In the genomic region with DNA sequence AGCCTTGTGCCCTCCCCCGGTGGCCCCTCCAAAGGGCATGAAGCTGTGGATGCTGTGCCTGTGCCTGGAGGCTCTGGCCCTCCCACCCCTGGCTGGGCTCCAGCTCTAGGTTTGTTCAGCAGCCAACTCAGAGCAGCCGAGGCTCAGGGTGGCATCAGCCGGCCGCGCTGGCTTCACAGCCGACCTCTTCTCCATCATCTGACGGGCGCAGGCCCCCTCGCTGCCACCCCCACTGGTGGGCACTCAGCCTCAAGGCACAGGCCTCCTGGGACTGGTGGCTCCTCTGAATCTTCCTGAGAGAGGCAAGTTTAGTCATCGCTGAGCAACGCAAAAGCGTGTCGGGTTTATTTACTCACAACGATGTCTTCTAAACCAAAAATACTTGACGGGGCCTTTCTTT, we compare ENCODE assay signal across 16 cellular contexts. TPM values are rescaled to one million over a fixed set of nuclear protein-coding genes. Genes with fewer than 3 reads are reported as not detected.
DNase-seq lines count a peak whose midpoint lies in the region; ATAC-seq, FAIRE-seq and TF ChIP-seq lines count a peak whose summit lies in the region.
"Had no signal": no experiment of that assay in that cellular context is flagged by ENCODE, and none has a peak within 500 bp of the region (broad histone marks: within the 10 kb centered on the region; RNA-seq: fewer than 3 reads in every experiment).

No MANE protein-coding gene starts in this region.

- H3K4me1 ChIP-seq in BE2C (peaks cover 7% of the 10 kb centered on the region; the same call in 1 of the 2 replicates), K562 (replicated peaks in 1 of 2; ENCODE audit: control insufficient read depth in 2 of 2, insufficient read depth in 2 of 2, low read length in 2 of 2) (no peaks in the 10 kb centered on the region)
- H3K4me1 ChIP-seq: Peyer's patch had no signal

- no TSS peak for BruUV-seq in K562 (replicated peaks; lab: Mats Ljungman, UMichigan)

- no peak overlapping the region for H2AFZ ChIP-seq in K562 (ENCODE audit: low read depth, low read length)

- H3K9me3 ChIP-seq in BE2C: no peaks in the 10 kb centered on the region
- H3K9me3 ChIP-seq in K562 (replicated peaks; ENCODE audit: control insufficient read depth, insufficient read depth, low read depth, low read length): peaks cover 1% of the 10 kb centered on the region; the same call in 1 of the 2 replicates
- H3K9me3 ChIP-seq: heart left ventricle, Peyer's patch, suprapubic skin had no signal

- no peak overlapping the region for H3K27ac ChIP-seq in K562 (ENCODE audit: extremely low read depth, low read depth, low read length)
- H3K27ac ChIP-seq: heart left ventricle, Peyer's patch, suprapubic skin had no signal

- TF ChIP-seq POLR2A in K562 (conservative IDR thresholded peaks at IDR 0.05): no peak

- no peaks in the 10 kb centered on the region for H4K20me1 ChIP-seq in K562 (replicated peaks; ENCODE audit: control insufficient read depth, insufficient read depth, low read length)

- CTCF ChIA-PET in K562 (lab: Yijun Ruan, JAX; ENCODE audit: low intra/inter-chr PET ratio): no interaction called here

- TF ChIP-seq EP300 in K562 (IDR thresholded peaks at IDR 0.05; ENCODE audit: low read length): no peak

- DNase-seq in BE2C (peak; percentile 64), NCI-H1092 (lab: John Stamatoyannopoulos, UW) (peak; percentile 27), K562 (ENCODE audit: extremely low read depth in 1 of 4, low spot score in 3 of 4) (no peak), myocyte (ENCODE audit: low read depth) (peak; percentile 83), NCI-H446 treated with DMSO at 0.1 percent for 48 hours (lab: John Stamatoyannopoulos, UW) (no peak), middle frontal gyrus (ENCODE audit: extremely low spot score, low spot score) (no peak), NCI-H1930 (lab: John Stamatoyannopoulos, UW) (no peak)
- DNase-seq: activated B cell treated with CpG ODN at 0.5 μM for 24 hours; activated CD8-positive, alpha-beta memory T cell treated with anti-CD3 and anti-CD28 coated beads for 24 hours; DMS53; MV-4-11; NCI-H510A treated with DMSO at 0.1 percent for 48 hours; Peyer's patch had no signal

- no peak overlapping the region for H3K4me2 ChIP-seq in K562 (ENCODE audit: insufficient read depth, low read length)

- POLR2A ChIA-PET in K562 (lab: Yijun Ruan, JAX): interaction anchor here (1.1 kb wide), 1 partner anchor 9 kb away, joined by 3 read pairs; no protein-coding TSS in a partner anchor

- TF ChIP-seq RAD21 in K562 (CRISPR knock-in tag; conservative IDR thresholded peaks at IDR 0.05 in 1 of 2, IDR thresholded peaks at IDR 0.05 in 1 of 2): no peak

- 0 out of 3 replicates have a peak, but pooled peaks cover 7% of the 10 kb centered on the region for H3K79me2 ChIP-seq in K562 (ENCODE audit: control insufficient read depth, insufficient read depth, low read length)

- peaks cover 38% of the 10 kb centered on the region for H3K36me3 ChIP-seq in BE2C
- H3K36me3 ChIP-seq in K562 (ENCODE audit: control insufficient read depth, insufficient read depth, low read length): peaks cover 66% of the 10 kb centered on the region

- in situ Hi-C loops in K562 (cut with MboI): no loop called here

- FAIRE-seq in K562 (lab: Jason Lieb, UNC): no peak

- ATAC-seq in K562 (no peak), HG02588 (IDR thresholded peaks at IDR 0.05; ENCODE audit: unreplicated experiment) (no peak)

- intact Hi-C loops in K562 (cut with micrococcal nuclease): no loop called here

- TF ChIP-seq CTCF in BE2C (IDR thresholded peaks at IDR 0.05; ENCODE audit: low read depth, low read length) (no peak), K562 (IDR thresholded peaks at IDR 0.05 in 2 of 3, conservative IDR thresholded peaks at IDR 0.05 in 1 of 3; ENCODE audit: insufficient read depth in 2 of 3, low read depth in 1 of 3, low read length in 3 of 3) (no peak)

- H3K9me1 ChIP-seq in K562 (ENCODE audit: control insufficient read depth, insufficient read depth, low read length): no peaks in the 10 kb centered on the region

- 92% methylated on average over 15 of the region's 15 CpGs for WGBS in K562 (ENCODE audit: insufficient coverage, low coverage, missing lambda C conversion rate)

- H3K9ac ChIP-seq in K562 (ENCODE audit: insufficient read depth in 1 of 2, low read depth in 2 of 2, low read length in 2 of 2): no peak overlapping the region

- H3K27me3 ChIP-seq in BE2C (no peaks in the 10 kb centered on the region), K562 (ENCODE audit: control insufficient read depth in 2 of 2, insufficient read depth in 2 of 2, low read length in 2 of 2) (no peaks in the 10 kb centered on the region)
- H3K27me3 ChIP-seq: heart left ventricle, Peyer's patch, suprapubic skin had no signal

- H3K4me3 ChIP-seq in BE2C (ENCODE audit: low read depth, low read length): no peak overlapping the region
- no peak overlapping the region for H3K4me3 ChIP-seq in K562
- H3K4me3 ChIP-seq: heart left ventricle, Peyer's patch, suprapubic skin had no signal

TF ChIP-seq in K562, 482 proteins besides CTCF, POLR2A, EP300 and RAD21:
- TF ChIP-seq, protein P1, sequence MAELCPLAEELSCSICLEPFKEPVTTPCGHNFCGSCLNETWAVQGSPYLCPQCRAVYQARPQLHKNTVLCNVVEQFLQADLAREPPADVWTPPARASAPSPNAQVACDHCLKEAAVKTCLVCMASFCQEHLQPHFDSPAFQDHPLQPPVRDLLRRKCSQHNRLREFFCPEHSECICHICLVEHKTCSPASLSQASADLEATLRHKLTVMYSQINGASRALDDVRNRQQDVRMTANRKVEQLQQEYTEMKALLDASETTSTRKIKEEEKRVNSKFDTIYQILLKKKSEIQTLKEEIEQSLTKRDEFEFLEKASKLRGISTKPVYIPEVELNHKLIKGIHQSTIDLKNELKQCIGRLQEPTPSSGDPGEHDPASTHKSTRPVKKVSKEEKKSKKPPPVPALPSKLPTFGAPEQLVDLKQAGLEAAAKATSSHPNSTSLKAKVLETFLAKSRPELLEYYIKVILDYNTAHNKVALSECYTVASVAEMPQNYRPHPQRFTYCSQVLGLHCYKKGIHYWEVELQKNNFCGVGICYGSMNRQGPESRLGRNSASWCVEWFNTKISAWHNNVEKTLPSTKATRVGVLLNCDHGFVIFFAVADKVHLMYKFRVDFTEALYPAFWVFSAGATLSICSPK (IDR thresholded peaks at IDR 0.05; ENCODE audit: borderline replicate concordance): no peak
- TF ChIP-seq POLR2G (IDR thresholded peaks at IDR 0.05; ENCODE audit: low read depth, low read length): peak; percentile 33; the same call in 1 of the 2 replicates
- TF ChIP-seq HMGN3 (IDR thresholded peaks at IDR 0.05; ENCODE audit: borderline replicate concordance, extremely low read depth, insufficient read length, low read depth, low read length): no peak

RNA-seq across cellular contexts. Expression of a gene that starts 46.0 kb away (rescaled TPM):
- 45.4 TPM for polyA plus RNA-seq in BE2C (2012; ENCODE audit: insufficient read depth, insufficient read length, low read depth)
- total RNA-seq in K562 (2011; cell fraction: chromatin; rRNA removed; ENCODE audit: low replicate concordance): 122 and 175 TPM in 2 replicates
- total RNA-seq in K562 (2011; cell fraction: nucleolus; rRNA removed): 123 and 128 TPM in 2 replicates
- total RNA-seq in K562 (2011; cell fraction: nucleoplasm; rRNA removed): 119 and 129 TPM in 2 replicates
- 31.3 and 39.9 TPM in 2 replicates for total RNA-seq in K562 (2014; rRNA removed)
- total RNA-seq in K562 (2014; rRNA removed; fragmentation: Illumina TruSeq; extraction: Trizol): 13.3 and 14.7 TPM in 2 replicates
- total RNA-seq in K562 (2015; rRNA removed; fragmentation: Illumina TruSeq; extraction: Trizol): 19.1 and 20.3 TPM in 2 replicates
- 39.6 and 46.1 TPM in 2 replicates for total RNA-seq in K562 (2021)
- polyA plus RNA-seq in K562 (2011; rRNA removed): 37.2 and 42.2 TPM in 2 replicates
- polyA plus RNA-seq in K562 (2011; cell fraction: cytosol; rRNA removed): 35.7 and 39.0 TPM in 2 replicates
- 197 and 242 TPM in 2 replicates for polyA plus RNA-seq in K562 (2011; cell fraction: nucleus; rRNA removed)
- 22.9 and 34.4 TPM in 2 replicates for polyA plus RNA-seq in K562 (2012)
- 18.9 and 20.4 TPM in 2 replicates for polyA plus RNA-seq in K562 (2014; fragmentation: Illumina TruSeq; extraction: Trizol)
- polyA plus RNA-seq in K562 (2014; fragmentation: Nextera tagmentation; extraction: Ambion mirVana): 1 to 10 TPM; 2.6 to 4.3 TPM
- polyA plus RNA-seq in K562 (2014; rRNA removed): 40.1 and 40.2 TPM in 2 replicates
- polyA minus RNA-seq in K562 (2011; rRNA and poly(A)+ RNA removed): 25.9 and 30.6 TPM in 2 replicates
- polyA minus RNA-seq in K562 (2011; cell fraction: cytosol; rRNA and poly(A)+ RNA removed): 22.7 and 34.9 TPM in 2 replicates
- polyA minus RNA-seq in K562 (2011; cell fraction: nucleus; rRNA and poly(A)+ RNA removed): 74.0 and 79.4 TPM in 2 replicates
- total RNA-seq in myocyte: 79.0 and 93.6 TPM in 2 replicates
- polyA plus RNA-seq in myocyte (2012): 57.5 TPM

Comparison
In these comparisons a context has a peak if more than half of its experiments do, and no peak if none do; other contexts are left out.
1. DNase-seq: peak in BE2C (single experiment), NCI-H1092 (single experiment) and myocyte (single experiment); none in K562 (0 of 4), NCI-H446 treated with DMSO at 0.1 percent for 48 hours (single experiment), middle frontal gyrus (single experiment) and NCI-H1930 (0 of 2).